21 cellular contexts compared by ENCODE assay signal in the genomic region with DNA sequence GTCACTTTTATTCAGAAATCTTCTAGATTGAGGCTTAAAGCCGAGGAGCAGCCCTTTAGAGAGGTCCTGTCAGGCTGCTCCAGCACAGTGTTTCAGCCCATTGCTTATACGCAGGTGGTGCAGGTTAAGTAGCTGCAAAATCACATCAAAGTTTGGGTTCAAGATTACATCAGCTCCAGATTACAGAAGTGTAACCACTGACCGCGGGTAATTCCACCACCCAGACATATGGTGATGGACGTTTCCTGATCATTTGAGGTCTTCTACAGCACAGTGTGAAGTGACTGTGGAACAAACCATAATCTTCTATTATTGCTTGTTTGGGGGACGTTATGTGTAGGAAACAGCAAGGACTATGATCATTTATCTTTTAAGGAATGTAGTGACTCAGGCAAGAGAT. TPM values are rescaled to one million over a fixed set of nuclear protein-coding genes. Genes with fewer than 3 reads are reported as not detected.
DNase-seq lines count a peak whose midpoint lies in the region; ATAC-seq, FAIRE-seq and TF ChIP-seq lines count a peak whose summit lies in the region.
"Had no signal": no experiment of that assay in that cellular context is flagged by ENCODE, and none has a peak within 500 bp of the region (broad histone marks: within the 10 kb centered on the region; RNA-seq: fewer than 3 reads in every experiment).

No MANE protein-coding gene starts in this region.

- no peaks in the 10 kb centered on the region for H3K36me3 ChIP-seq in bronchial epithelial cell (ENCODE audit: control insufficient read depth, insufficient read depth, low read length)
- H3K36me3 ChIP-seq in H7 (replicated peaks; ENCODE audit: control insufficient read depth, insufficient read depth, low read length): no peaks in the 10 kb centered on the region; the same call in 1 of the 2 replicates

- no peak overlapping the region for H3K4me3 ChIP-seq in bronchial epithelial cell (ENCODE audit: low read depth, low read length)
- H3K4me3 ChIP-seq in H7 (ENCODE audit: insufficient read depth, low read depth, low read length): no peak overlapping the region
- H3K4me3 ChIP-seq: body of pancreas, coronary artery, GM23248, hepatocyte had no signal

- DNase-seq in GM13977 (ENCODE audit: low spot score) (peak; percentile 43), bronchial epithelial cell (ENCODE audit: low read depth) (no peak), CD1c-positive myeloid dendritic cell (ENCODE audit: extremely low spot score) (no peak), H7 (no peak), DMS79 treated with DMSO at 0.1 percent for 48 hours (lab: John Stamatoyannopoulos, UW) (no peak)
- DNase-seq: activated T-cell treated with anti-CD3 and anti-CD28 coated beads, Interleukin-2, amount 50 U/mL, for 4 hours; body of pancreas; Caco-2; GM23248; Kasumi-1; mesenchymal stem cell; natural killer cell; NCI-H1436; small intestine; stimulated activated CD4-positive, alpha-beta T cell treated with anti-CD3 and anti-CD28 coated beads, Interleukin-4, amount 100 ng/mL, for 4 hours had no signal

- H3K27me3 ChIP-seq in bronchial epithelial cell (ENCODE audit: control insufficient read depth, insufficient read depth, low read length) (no peaks in the 10 kb centered on the region), H7 (ENCODE audit: control insufficient read depth, insufficient read depth, low read length) (no peaks in the 10 kb centered on the region; the same call in 1 of the 2 replicates)
- H3K27me3 ChIP-seq: body of pancreas, hepatocyte had no signal

- peak; percentile 62 for ATAC-seq in GM19463 (IDR thresholded peaks at IDR 0.05; ENCODE audit: unreplicated experiment)
- peak; percentile 48 for ATAC-seq in HG03565 (IDR thresholded peaks at IDR 0.05; ENCODE audit: unreplicated experiment)
- ATAC-seq in HG03108 (IDR thresholded peaks at IDR 0.05; ENCODE audit: unreplicated experiment): no peak
- ATAC-seq: activated T-cell treated with anti-CD3 and anti-CD28 coated beads, Interleukin-2, amount 50 U/mL, for 4 hours; body of pancreas had no signal

- in situ Hi-C loops in GM13977 (cut with MboI; ENCODE audit: low pct_unique_long_range_greater_than_20kb, low sequenced_read_pairs, unreplicated experiment): no loop called here

- TF ChIP-seq CTCF in GM13977 (IDR thresholded peaks at IDR 0.05; ENCODE audit: extremely low read depth, insufficient read depth, missing control alignments) (no peak), bronchial epithelial cell (IDR thresholded peaks at IDR 0.05; ENCODE audit: insufficient read depth, low read length, severe bottlenecking) (no peak)

- peak; percentile 80 for FAIRE-seq in bronchial epithelial cell (lab: Jason Lieb, UNC)
- FAIRE-seq: keratinocyte, small intestine had no signal

RNA-seq across cellular contexts. Expression of a gene that starts 11.8 kb away (rescaled TPM):
- 1.3 and 2.8 TPM in 2 replicates for total RNA-seq in bronchial epithelial cell
- 4.2 and 5.8 TPM in 2 replicates for total RNA-seq in H7 (2014; rRNA removed; shearing (Covaris generic))

RNA-seq across cellular contexts. Expression of a gene that starts 46.1 kb away (rescaled TPM):
- total RNA-seq in bronchial epithelial cell: 1.7 and 2.6 TPM in 2 replicates
- total RNA-seq in H7 (2014; rRNA removed; shearing (Covaris generic)): 12.2 and 13.0 TPM in 2 replicates
